Comparison of ENCODE assay signal across 9 cellular contexts in the genomic region with DNA sequence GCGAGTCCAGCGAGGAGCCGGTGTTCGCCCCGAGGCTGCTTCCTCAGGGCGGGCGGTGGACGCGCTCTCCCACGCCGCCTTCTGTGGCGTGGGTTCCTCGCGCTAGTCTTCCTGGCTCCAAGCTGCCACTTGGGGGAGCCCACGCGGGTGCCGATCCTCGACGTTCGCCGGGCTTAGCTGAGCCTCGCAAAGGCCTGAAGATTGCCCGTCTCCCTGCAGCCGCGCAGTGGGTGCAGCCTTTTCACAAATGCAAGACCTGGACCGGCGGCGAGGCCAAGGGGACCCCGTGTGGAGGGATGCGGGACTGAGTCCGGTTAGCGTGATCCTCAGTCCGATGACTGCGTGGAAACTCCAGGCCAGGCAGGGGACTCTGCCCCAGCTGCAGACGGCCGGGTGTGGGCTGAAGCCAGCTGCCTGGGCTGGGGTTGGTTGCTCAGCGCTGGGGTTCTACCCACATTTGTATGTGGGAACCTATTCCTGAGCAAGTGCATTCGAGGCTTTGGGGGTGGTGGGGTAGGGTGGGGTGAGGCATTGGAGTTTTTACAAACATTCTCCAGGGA. TPM values are rescaled to one million over a fixed set of nuclear protein-coding genes. Genes with fewer than 3 reads are reported as not detected.
DNase-seq lines count a peak whose midpoint lies in the region; ATAC-seq and TF ChIP-seq lines count a peak whose summit lies in the region.
"Had no signal": no experiment of that assay in that cellular context is flagged by ENCODE, and none has a peak within 500 bp of the region (broad histone marks: within the 10 kb centered on the region; RNA-seq: fewer than 3 reads in every experiment).

No MANE protein-coding gene starts in this region.

- peak overlapping the region; percentile 92 to 99 (median 98) for H3K4me3 Mint-ChIP-seq in naive B cell

- H3K27me3 Mint-ChIP-seq in naive B cell: peaks cover 0 to 5% (median 4%) of the 10 kb centered on the region in 3 donors

- H3K4me3 ChIP-seq in left ventricle myocardium inferior: peak overlapping the region; percentile 89
- H3K4me3 ChIP-seq in Peyer's patch: peak overlapping the region; percentile 83 to 95 (median 91)
- H3K4me3 ChIP-seq in duodenal mucosa (ENCODE audit: low read depth in 1 of 2, low read length in 2 of 2): peak overlapping the region; percentile 70 to 92

- peaks cover 0 to 4% (median 0%) of the 10 kb centered on the region in 7 donors for H3K9me3 Mint-ChIP-seq in naive B cell

- peak overlapping the region; percentile 21 to 38 for H3K9ac ChIP-seq in duodenal mucosa (ENCODE audit: low read depth in 1 of 2, low read length in 2 of 2)

- intact Hi-C loops in left ventricle myocardium inferior (cut with micrococcal nuclease) (no loop called here), Right ventricle myocardium inferior (cut with DNase I) (loop anchor here (5.0 kb wide), 2 partner anchors 195 to 205 kb away; partner anchors contain the start of genes CEBPG, CEP89 and FAAP24)

- DNase-seq in left ventricle myocardium inferior: no peak
- DNase-seq in Right ventricle myocardium inferior (ENCODE audit: missing footprints): no peak
- no peak for DNase-seq in Peyer's patch
- DNase-seq in naive B cell: no peak
- no peak for DNase-seq in stimulated activated CD4-positive, alpha-beta T cell treated with anti-CD3 and anti-CD28 coated beads, Interleukin-4, amount 100 ng/mL, for 1 hour
- DNase-seq in NCI-H774 (lab: John Stamatoyannopoulos, UW): no peak

- peaks cover 0 to 10% of the 10 kb centered on the region in 2 donors for H3K36me3 Mint-ChIP-seq in naive B cell

- TF ChIP-seq POLR2A in Peyer's patch (IDR thresholded peaks at IDR 0.05): no peak

- H3K27ac ChIP-seq in left ventricle myocardium inferior (replicated peaks) (peak overlapping the region; percentile 97), Peyer's patch (peak overlapping the region; percentile 93 to 96 (median 95)), duodenal mucosa (ENCODE audit: low read depth, low read length) (peak overlapping the region; percentile 76)

- TF ChIP-seq CTCF in left ventricle myocardium inferior (IDR thresholded peaks at IDR 0.05; ENCODE audit: borderline replicate concordance) (peak; percentile 63), Peyer's patch (IDR thresholded peaks at IDR 0.05) (peak; percentile 23 to 61 (median 50))

- no peaks in the 10 kb centered on the region for H3K27me3 ChIP-seq in left ventricle myocardium inferior (ENCODE audit: low read depth)
- no peaks in the 10 kb centered on the region for H3K27me3 ChIP-seq in Peyer's patch
- no peaks in the 10 kb centered on the region for H3K27me3 ChIP-seq in duodenal mucosa (ENCODE audit: control insufficient read depth in 1 of 2, insufficient read depth in 2 of 2, low read length in 2 of 2)

- H3K36me3 ChIP-seq in left ventricle myocardium inferior (no peaks in the 10 kb centered on the region), Peyer's patch (no peaks in the 10 kb centered on the region), duodenal mucosa (ENCODE audit: control insufficient read depth in 1 of 2, insufficient read depth in 2 of 2, low read length in 2 of 2) (no peaks in the 10 kb centered on the region)

- ATAC-seq in Right ventricle myocardium inferior: no peak
- peak; percentile 35 for ATAC-seq in HG02938 (IDR thresholded peaks at IDR 0.05; ENCODE audit: unreplicated experiment)
- peak; percentile 62 to 65 for ATAC-seq in naive B cell (ENCODE audit: low read depth in 2 of 2)

- peak overlapping the region; percentile 99 to 100 (median 100) for H3K27ac Mint-ChIP-seq in naive B cell

- H3K4me1 Mint-ChIP-seq in naive B cell: peaks cover 33 to 48% (median 36%) of the 10 kb centered on the region in 3 donors

- H3K4me1 ChIP-seq in left ventricle myocardium inferior (peaks cover 47% of the 10 kb centered on the region), Peyer's patch (peaks cover 0 to 19% (median 6%) of the 10 kb centered on the region in 4 donors), duodenal mucosa (ENCODE audit: control insufficient read depth in 1 of 2, insufficient read depth in 2 of 2, low read length in 2 of 2) (peaks cover 16 to 23% of the 10 kb centered on the region in 2 donors)

- H3K9me3 ChIP-seq in left ventricle myocardium inferior (replicated peaks) (no peaks in the 10 kb centered on the region), Peyer's patch (no peaks in the 10 kb centered on the region), duodenal mucosa (ENCODE audit: control insufficient read depth in 1 of 2, low read length in 2 of 2) (no peaks in the 10 kb centered on the region)

RNA-seq across cellular contexts. Expression of gene LRP3, which starts 16.6 kb away (rescaled TPM):
- total RNA-seq in left ventricle myocardium inferior: 20.8 TPM
- 17.8 TPM for total RNA-seq in Right ventricle myocardium inferior
- total RNA-seq in Peyer's patch: 10 to 100 TPM in 1 of 4 donors, 1 to 10 TPM in 3; 6.7 to 25.6 (median 7.8) TPM
- polyA plus RNA-seq in naive B cell (ENCODE audit: low read depth in 6 of 6): not detected

RNA-seq across cellular contexts. Expression of gene WDR88, which starts 45.6 kb away (rescaled TPM):
- total RNA-seq in left ventricle myocardium inferior (not detected), Right ventricle myocardium inferior (not detected), Peyer's patch (not detected)
- under 1 TPM in 2 of 6 donors, not detected in 4; 0.43 to 0.65 TPM for polyA plus RNA-seq in naive B cell (ENCODE audit: low read depth in 6 of 6)
- total RNA-seq: M059J had no signal

RNA-seq across cellular contexts. Expression of gene SLC7A10, which starts 48.2 kb away (rescaled TPM):
- total RNA-seq in left ventricle myocardium inferior (not detected), Right ventricle myocardium inferior (0.32 TPM), Peyer's patch (not detected)
- polyA plus RNA-seq in naive B cell (ENCODE audit: low read depth in 6 of 6): not detected
- total RNA-seq: M059J had no signal
